8 cellular contexts compared by ENCODE assay signal in the genomic region with DNA sequence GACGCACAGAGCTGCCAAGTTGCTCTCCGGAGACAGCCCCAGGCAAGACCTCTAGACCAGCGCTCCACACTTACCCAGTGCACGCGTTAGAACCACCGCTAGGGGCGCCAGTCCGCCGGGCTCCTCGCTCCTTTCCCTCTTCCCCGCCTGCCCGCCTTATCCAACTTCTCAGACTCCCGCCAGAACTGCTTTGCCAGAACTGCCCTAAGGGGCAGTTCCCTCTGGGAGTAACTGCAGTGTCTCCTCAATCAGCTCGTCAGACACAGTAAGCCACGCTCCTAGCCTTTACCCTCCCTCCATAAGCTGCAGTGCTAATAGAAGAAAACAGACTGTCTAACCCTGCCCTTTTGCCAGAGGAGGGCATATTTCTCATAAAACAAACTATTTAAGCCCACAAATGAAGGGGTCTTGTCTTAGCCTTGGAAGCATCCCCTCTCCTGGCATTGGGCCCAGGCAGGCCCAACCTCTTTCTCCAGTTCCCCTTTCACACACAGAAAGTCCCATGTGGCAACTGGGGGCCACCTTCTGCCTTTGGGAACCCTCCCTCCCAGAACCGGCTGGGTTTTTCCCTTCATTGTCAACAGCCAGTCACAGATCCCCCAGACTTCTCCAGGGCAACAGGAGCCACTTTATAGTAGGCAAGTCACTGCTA. TPM values are rescaled to one million over a fixed set of nuclear protein-coding genes. Genes with fewer than 3 reads are reported as not detected.
A peak's percentile ranks its signal among the peaks of the same experiment; 100 is the strongest.
DNase-seq lines count a peak whose midpoint lies in the region; ATAC-seq lines count a peak whose summit lies in the region.

No MANE protein-coding gene starts in this region.

- DNase-seq in NCI-H1417 (lab: John Stamatoyannopoulos, UW): peak; percentile 70 to 85 (median 84)
- no peak for DNase-seq in NCI-H1417 treated with DMSO at 0.1 percent for 48 hours (lab: John Stamatoyannopoulos, UW)
- DNase-seq in KBM-7: peak; percentile 94
- peak; percentile 96 for DNase-seq in OCI-M1 (lab: John Stamatoyannopoulos, UW)
- peak; percentile 81 for DNase-seq in activated T-cell treated with anti-CD3 and anti-CD28 coated beads, Interleukin-2, amount 50 U/mL, for 1 hour
- peak; percentile 43 to 66 for DNase-seq in stimulated activated CD8-positive, alpha-beta memory T cell treated with anti-CD3 and anti-CD28 coated beads, Interleukin-7, amount 100 ng/mL, for 1 hour (ENCODE audit: low read depth in 2 of 2)

- in situ Hi-C loops in KBM-7 (cut with MboI; ENCODE audit: low pct_unique_long_range_greater_than_20kb, low sequenced_read_pairs): loop anchor here (10.0 kb wide), 1 partner anchor 50 kb away; no protein-coding TSS in a partner anchor

- no peaks in the 10 kb centered on the region for H3K27me3 ChIP-seq in muscle layer of duodenum (ENCODE audit: low read depth, low read length)

- peak overlapping the region; percentile 78 for H3K27ac ChIP-seq in muscle layer of duodenum (ENCODE audit: low read length)

- H3K4me1 ChIP-seq in muscle layer of duodenum (ENCODE audit: control insufficient read depth in 1 of 2, insufficient read depth in 2 of 2, low read length in 2 of 2): peaks cover 58 to 87% of the 10 kb centered on the region in 2 donors

- peak overlapping the region in 1 of 2 donors; percentile 39 for H3K4me3 ChIP-seq in muscle layer of duodenum (ENCODE audit: low read depth in 1 of 2, low read length in 2 of 2)

- H3K36me3 ChIP-seq in muscle layer of duodenum (ENCODE audit: control insufficient read depth in 1 of 2, insufficient read depth in 2 of 2, low read length in 2 of 2): no peaks in the 10 kb centered on the region

- ATAC-seq in esophagus mucosa: peak; percentile 37

- H3K9me3 ChIP-seq in muscle layer of duodenum (ENCODE audit: control insufficient read depth in 1 of 2, low read length in 2 of 2): no peaks in the 10 kb centered on the region

RNA-seq across cellular contexts. Expression of a gene that starts 3.7 kb away (rescaled TPM):
- 1.5 TPM for total RNA-seq in esophagus mucosa

RNA-seq across cellular contexts. Expression of a gene that starts 55.9 kb away (rescaled TPM):
- 15.3 TPM for total RNA-seq in esophagus mucosa
